20 cellular contexts compared by ENCODE assay signal in genomic region chr1:37495875-37496274, GRCh38.
"Had no signal": no experiment of that assay in that cellular context is flagged by ENCODE, and none has a peak within 500 bp of the region (broad histone marks: within the 10 kb centered on the region; RNA-seq: fewer than 3 reads in every experiment).

No MANE protein-coding gene starts in this region.

- H3K4me3 ChIP-seq: adrenal gland, esophagus squamous epithelium, neural progenitor cell, pancreas, smooth muscle cell, stomach, testis had no signal

- H3K4me1 ChIP-seq: neural progenitor cell had no signal

- H3K27me3 ChIP-seq: adrenal gland, esophagus squamous epithelium, neural progenitor cell, pancreas, stomach, testis had no signal

- H3K27me3 Mint-ChIP-seq: activated CD4-positive, alpha-beta T cell treated with anti-CD3 and anti-CD28 coated beads for 36 hours; activated CD8-positive, alpha-beta T cell treated with anti-CD3 and anti-CD28 coated beads for 36 hours; dendritic cell treated with granulocyte-macrophage colony-stimulating factor and Interleukin-4, amounts not matched to agents 40 ng/mL and 50 ng/mL, for 4 days; naive thymus-derived CD4-positive, alpha-beta T cell; type B pancreatic cell had no signal

- H3K4me3 Mint-ChIP-seq: activated CD4-positive, alpha-beta T cell treated with anti-CD3 and anti-CD28 coated beads for 36 hours; activated CD8-positive, alpha-beta T cell treated with anti-CD3 and anti-CD28 coated beads for 36 hours; activated T-cell treated with anti-CD3 and anti-CD28 coated beads, Interleukin-2, amount 50 U/mL, for 4 hours; dendritic cell treated with granulocyte-macrophage colony-stimulating factor and Interleukin-4, amounts not matched to agents 40 ng/mL and 50 ng/mL, for 4 days; neural progenitor cell; T-helper 2 cell treated with Interferon-gamma antibody and Interleukin-4, amounts not matched to agents 5 μg/mL and 100 μg/mL, for 36 hours; type B pancreatic cell; WTC11 had no signal

- H3K27ac ChIP-seq: adrenal gland, esophagus squamous epithelium, neural progenitor cell, pancreas, stomach, testis had no signal

- H3K9ac ChIP-seq: neural progenitor cell had no signal

- H3K4me2 ChIP-seq: neural progenitor cell, smooth muscle cell had no signal

- H3K9me3 Mint-ChIP-seq: activated CD8-positive, alpha-beta T cell treated with anti-CD3 and anti-CD28 coated beads for 36 hours; activated T-cell treated with anti-CD3 and anti-CD28 coated beads, Interleukin-2, amount 50 U/mL, for 4 hours; dendritic cell treated with granulocyte-macrophage colony-stimulating factor and Interleukin-4, amounts not matched to agents 40 ng/mL and 50 ng/mL, for 4 days; naive thymus-derived CD4-positive, alpha-beta T cell; neural progenitor cell; T-helper 2 cell treated with Interferon-gamma antibody and Interleukin-4, amounts not matched to agents 5 μg/mL and 100 μg/mL, for 36 hours; type B pancreatic cell; WTC11 had no signal

- H3K27ac Mint-ChIP-seq: activated CD4-positive, alpha-beta T cell treated with anti-CD3 and anti-CD28 coated beads for 36 hours; dendritic cell treated with granulocyte-macrophage colony-stimulating factor and Interleukin-4, amounts not matched to agents 40 ng/mL and 50 ng/mL, for 4 days; neural progenitor cell; T-helper 2 cell treated with Interferon-gamma antibody and Interleukin-4, amounts not matched to agents 5 μg/mL and 100 μg/mL, for 36 hours; type B pancreatic cell; WTC11 had no signal

- DNase-seq: activated CD4-positive, alpha-beta T cell treated with anti-CD3 and anti-CD28 coated beads for 36 hours; activated CD8-positive, alpha-beta T cell treated with anti-CD3 and anti-CD28 coated beads for 36 hours; activated effector memory CD4-positive, alpha-beta T cell treated with anti-CD3 and anti-CD28 coated beads, Interleukin-2, amount 50 U/mL, for 16 hours; activated naive CD4-positive, alpha-beta T cell treated with anti-CD3 and anti-CD28 coated beads, Interleukin-2, amount 50 U/mL, for 16 hours; activated T-cell treated with anti-CD3 and anti-CD28 coated beads, Interleukin-2, amount 50 U/mL, for 4 hours; effector CD8-positive, alpha-beta T cell; esophagus squamous epithelium; mesenchymal stem cell; naive thymus-derived CD4-positive, alpha-beta T cell; pancreas; stimulated activated CD4-positive, alpha-beta T cell treated with anti-CD3 and anti-CD28 coated beads, Interleukin-4, amount 100 ng/mL, for 1 hour; stomach had no signal

- H3K4me1 Mint-ChIP-seq: neural progenitor cell, WTC11 had no signal

- H3K9me3 ChIP-seq: adrenal gland, esophagus squamous epithelium, pancreas, stomach, testis had no signal

- H3K36me3 ChIP-seq: neural progenitor cell had no signal

- H2AFZ ChIP-seq: neural progenitor cell had no signal
